Comparison of ENCODE assay signal across 25 cellular contexts in genomic region chr22:36769541-36769940, GRCh38. TPM values are rescaled to one million over a fixed set of nuclear protein-coding genes. Genes with fewer than 3 reads are reported as not detected.
"Had no signal": no experiment of that assay in that cellular context is flagged by ENCODE, and none has a peak within 500 bp of the region (broad histone marks: within the 10 kb centered on the region; RNA-seq: fewer than 3 reads in every experiment).

No MANE protein-coding gene starts in this region.

- H3K36me3 Mint-ChIP-seq: activated CD4-positive, alpha-beta memory T cell treated with anti-CD3 and anti-CD28 coated beads for 36 hours had no signal

- H3K27ac Mint-ChIP-seq: activated CD4-positive, alpha-beta memory T cell treated with anti-CD3 and anti-CD28 coated beads for 36 hours; activated T-cell treated with anti-CD3 and anti-CD28 coated beads, Interleukin-2, amount 50 U/mL, for 24 hours; dendritic cell treated with granulocyte-macrophage colony-stimulating factor and Interleukin-4, amounts not matched to agents 40 ng/mL and 50 ng/mL, for 4 days; endodermal cell; neural progenitor cell had no signal

- H3K9me3 Mint-ChIP-seq: activated CD4-positive, alpha-beta memory T cell treated with anti-CD3 and anti-CD28 coated beads for 36 hours; activated T-cell treated with anti-CD3 and anti-CD28 coated beads, Interleukin-2, amount 50 U/mL, for 24 hours; dendritic cell treated with granulocyte-macrophage colony-stimulating factor and Interleukin-4, amounts not matched to agents 40 ng/mL and 50 ng/mL, for 4 days; endodermal cell; neural progenitor cell had no signal

- DNase-seq: activated CD4-positive, alpha-beta memory T cell treated with anti-CD3 and anti-CD28 coated beads for 36 hours; activated CD4-positive, alpha-beta T cell treated with anti-CD3 and anti-CD28 coated beads for 48 hours; activated CD8-positive, alpha-beta memory T cell treated with anti-CD3 and anti-CD28 coated beads, Interleukin-2, amount 50 U/mL, for 48 hours; activated gamma-delta T cell treated with Interleukin-2 at 50 U/mL for 16 hours; activated naive CD4-positive, alpha-beta T cell treated with anti-CD3 and anti-CD28 coated beads, Interleukin-2, amount 50 U/mL, for 16 hours; activated T-cell treated with anti-CD3 and anti-CD28 coated beads, Interleukin-2, amount 50 U/mL, for 24 hours; amniotic stem cell; central memory CD4-positive, alpha-beta T cell; foreskin keratinocyte; heart left ventricle; lower lobe of right lung; mesendoderm; mucosa of descending colon; occipital lobe; psoas muscle; stimulated activated naive CD4-positive, alpha-beta T cell treated with Interleukin-2 at 50 U/mL for 16 hours; testis; transverse colon had no signal

- H3K4me3 ChIP-seq: heart left ventricle, left lung, lower lobe of right lung, mucosa of descending colon, neural progenitor cell, psoas muscle, testis, transverse colon had no signal

- H3K4me1 ChIP-seq: foreskin keratinocyte, left lung, lower lobe of right lung, neural progenitor cell, parathyroid adenoma, testis, transverse colon had no signal

- H3K27me3 ChIP-seq: foreskin keratinocyte, heart left ventricle, left lung, neural progenitor cell, testis, transverse colon had no signal

- H3K27me3 Mint-ChIP-seq: activated CD4-positive, alpha-beta memory T cell treated with anti-CD3 and anti-CD28 coated beads for 36 hours; activated T-cell treated with anti-CD3 and anti-CD28 coated beads, Interleukin-2, amount 50 U/mL, for 24 hours had no signal

- H3K4me3 Mint-ChIP-seq: activated CD4-positive, alpha-beta memory T cell treated with anti-CD3 and anti-CD28 coated beads for 36 hours; activated T-cell treated with anti-CD3 and anti-CD28 coated beads, Interleukin-2, amount 50 U/mL, for 24 hours; dendritic cell treated with granulocyte-macrophage colony-stimulating factor and Interleukin-4, amounts not matched to agents 40 ng/mL and 50 ng/mL, for 4 days; endodermal cell; neural progenitor cell had no signal

- H3K9me3 ChIP-seq: heart left ventricle, left lung, lower lobe of right lung, mucosa of descending colon, psoas muscle, testis, transverse colon had no signal

- H3K36me3 ChIP-seq: neural progenitor cell, transverse colon had no signal

- ATAC-seq: esophagus mucosa, foreskin keratinocyte, heart left ventricle, left lung, lower lobe of right lung, mucosa of descending colon, psoas muscle had no signal

- H3K27ac ChIP-seq: foreskin keratinocyte, heart left ventricle, left lung, lower lobe of right lung, neural progenitor cell, parathyroid adenoma, psoas muscle, testis, transverse colon had no signal

- H3K4me1 Mint-ChIP-seq: endodermal cell had no signal

RNA-seq across cellular contexts. Expression of gene PVALB, which starts 47.3 kb away (rescaled TPM):
- total RNA-seq: activated CD4-positive, alpha-beta memory T cell treated with anti-CD3 and anti-CD28 coated beads for 36 hours; endodermal cell; esophagus mucosa; foreskin keratinocyte; heart left ventricle; mucosa of descending colon; T-helper 1 cell treated with Interleukin-12 subunit alpha and Interleukin-12 subunit beta and Interleukin-4 antibody, amounts not matched to agents 30 ng/mL and 1 ng/mL, for 36 hours had no signal
